In genomic region chr9:90787771-90788460, GRCh38 we compare ENCODE assay signal across 21 cellular contexts. TPM values are rescaled to one million over a fixed set of nuclear protein-coding genes. Genes with fewer than 3 reads are reported as not detected.
DNase-seq lines count a peak whose midpoint lies in the region; ATAC-seq and TF ChIP-seq lines count a peak whose summit lies in the region.
"Had no signal": no experiment of that assay in that cellular context is flagged by ENCODE, and none has a peak within 500 bp of the region (broad histone marks: within the 10 kb centered on the region; RNA-seq: fewer than 3 reads in every experiment).

No MANE protein-coding gene starts in this region.

- H3K27ac Mint-ChIP-seq in activated B cell treated with CpG ODN at 0.5 μM for 24 hours = peak overlapping the region; percentile 66
- H3K27ac Mint-ChIP-seq: activated CD8-positive, alpha-beta T cell treated with anti-CD3 and anti-CD28 coated beads, Interleukin-2, amount 10 ng/mL, durations not matched to agents 7 days and 5 days; activated naive CD4-positive, alpha-beta T cell treated with anti-CD3 and anti-CD28 coated beads, Interleukin-2, amount 50 U/mL, for 72 hours; activated T-cell treated with anti-CD3 and anti-CD28 coated beads, Interleukin-2, amount 50 U/mL, for 72 hours; CD4-positive, alpha-beta memory T cell had no signal

- no peak overlapping the region for H3K4me3 Mint-ChIP-seq in activated B cell treated with CpG ODN at 0.5 μM for 24 hours
- H3K4me3 Mint-ChIP-seq: activated CD8-positive, alpha-beta T cell treated with anti-CD3 and anti-CD28 coated beads, Interleukin-2, amount 10 ng/mL, durations not matched to agents 7 days and 5 days; activated T-cell treated with anti-CD3 and anti-CD28 coated beads, Interleukin-2, amount 50 U/mL, for 72 hours; CD4-positive, alpha-beta memory T cell had no signal

- peaks cover 42% of the 10 kb centered on the region for H3K4me1 Mint-ChIP-seq in activated B cell treated with CpG ODN at 0.5 μM for 24 hours
- H3K4me1 Mint-ChIP-seq: CD4-positive, alpha-beta memory T cell had no signal

- DNase-seq in activated B cell treated with CpG ODN at 0.5 μM for 24 hours = no peak
- DNase-seq in NCI-H1436 treated with DMSO at 0.1 percent for 48 hours (lab: John Stamatoyannopoulos, UW) = no peak
- DNase-seq in SIG-M5 (lab: John Stamatoyannopoulos, UW) = no peak
- no peak for DNase-seq in DMS153 (lab: John Stamatoyannopoulos, UW)
- DNase-seq: activated CD8-positive, alpha-beta T cell treated with anti-CD3 and anti-CD28 coated beads, Interleukin-2, amount 10 ng/mL, durations not matched to agents 7 days and 5 days; activated T-cell treated with anti-CD3 and anti-CD28 coated beads, Interleukin-2, amount 50 U/mL, for 72 hours; body of pancreas; CD4-positive, alpha-beta memory T cell; DMS79; H7; islet precursor cell; lower lobe of right lung; NCI-H1930; nucleus accumbens; stimulated activated naive CD4-positive, alpha-beta T cell had no signal

- CTCF ChIA-PET in activated B cell treated with CpG ODN at 0.5 μM for 24 hours (lab: Charles Lee) = interaction anchor here (0.6 kb wide), 1 partner anchor 939 kb away, joined by 3 read pairs; no protein-coding TSS in a partner anchor

- no peaks in the 10 kb centered on the region for H3K36me3 Mint-ChIP-seq in activated B cell treated with CpG ODN at 0.5 μM for 24 hours (ENCODE audit: low read depth)
- H3K36me3 Mint-ChIP-seq: CD4-positive, alpha-beta memory T cell had no signal

- POLR2A ChIA-PET in activated B cell treated with CpG ODN at 0.5 μM for 24 hours (lab: Charles Lee) = interaction anchor here (1.0 to 3.7 kb wide), 2 partner anchors 14 to 20 kb away, joined by 4 to 14 read pairs; partner anchors contain the start of gene SYK

- ATAC-seq in GM18858 (IDR thresholded peaks at IDR 0.05; ENCODE audit: unreplicated experiment) = peak; percentile 46
- ATAC-seq in GM21447 (IDR thresholded peaks at IDR 0.05; ENCODE audit: unreplicated experiment) = peak; percentile 54
- ATAC-seq in HG03159 (IDR thresholded peaks at IDR 0.05; ENCODE audit: unreplicated experiment) = peak; percentile 69
- ATAC-seq in activated B cell treated with CpG ODN at 0.5 μM for 24 hours (ENCODE audit: low read depth) = peak; percentile 53
- no peak for ATAC-seq in HG03571 (IDR thresholded peaks at IDR 0.05; ENCODE audit: unreplicated experiment)
- ATAC-seq: activated CD8-positive, alpha-beta T cell treated with anti-CD3 and anti-CD28 coated beads, Interleukin-2, amount 10 ng/mL, durations not matched to agents 7 days and 5 days; activated naive CD4-positive, alpha-beta T cell treated with anti-CD3 and anti-CD28 coated beads, Interleukin-2, amount 50 U/mL, for 72 hours; activated T-cell treated with anti-CD3 and anti-CD28 coated beads, Interleukin-2, amount 50 U/mL, for 72 hours; body of pancreas; lower lobe of right lung had no signal

- intact Hi-C loops in activated B cell treated with CpG ODN at 0.5 μM for 24 hours (cut with micrococcal nuclease) = loop anchor here (1.0 kb wide), 3 partner anchors 8 to 14 kb away; no protein-coding TSS in a partner anchor

- no peak for TF ChIP-seq CTCF in activated B cell treated with CpG ODN at 0.5 μM for 24 hours (IDR thresholded peaks at IDR 0.05)

- H3K27me3 Mint-ChIP-seq in activated B cell treated with CpG ODN at 0.5 μM for 24 hours = no peaks in the 10 kb centered on the region

- H3K9me3 Mint-ChIP-seq in activated B cell treated with CpG ODN at 0.5 μM for 24 hours = no peaks in the 10 kb centered on the region

RNA-seq across cellular contexts. Expression of gene SYK, which starts 13.7 kb away (rescaled TPM):
- total RNA-seq in activated B cell treated with CpG ODN at 0.5 μM for 24 hours = 222 and 237 TPM in 2 replicates
- total RNA-seq: M059J had no signal
